ENCODE assay signal across 24 cellular contexts in the genomic region with DNA sequence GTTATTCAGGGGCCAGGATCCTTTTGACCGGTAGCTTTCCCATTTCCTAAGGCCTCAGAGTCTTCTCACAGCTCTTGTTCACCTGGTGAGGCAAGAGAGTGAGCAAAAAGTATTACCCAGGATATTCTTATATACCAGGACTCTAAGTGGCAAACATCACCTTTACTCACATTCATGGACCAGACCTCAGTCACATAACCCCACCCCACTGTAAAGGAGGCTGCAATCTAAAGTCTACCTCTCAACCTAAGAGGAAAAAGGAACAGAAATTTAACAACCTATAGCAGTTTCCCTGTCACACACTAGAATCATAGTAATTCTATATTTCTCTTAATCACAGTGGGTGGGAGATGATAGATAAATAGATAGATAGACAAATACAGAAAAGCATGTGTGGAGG.
"Had no signal": no experiment of that assay in that cellular context is flagged by ENCODE, and none has a peak within 500 bp of the region (broad histone marks: within the 10 kb centered on the region; RNA-seq: fewer than 3 reads in every experiment).

No MANE protein-coding gene starts in this region.

- ATAC-seq: effector memory CD8-positive, alpha-beta T cell; esophagus mucosa; gastrocnemius medialis; gastroesophageal sphincter; heart left ventricle; heart right ventricle had no signal

- DNase-seq: colonic mucosa; cortex of kidney; dermis blood vessel endothelial cell; dorsolateral prefrontal cortex; effector CD4-positive, alpha-beta T cell; effector CD8-positive, alpha-beta T cell; effector memory CD4-positive, alpha-beta T cell; effector memory CD8-positive, alpha-beta T cell; endodermal cell; erythroblast; esophagus squamous epithelium; foreskin fibroblast; foreskin keratinocyte; gastrocnemius medialis; glutamatergic neuron; head of caudate nucleus; heart left ventricle; heart right ventricle had no signal

- H3K27me3 ChIP-seq: colonic mucosa, esophagus muscularis mucosa, esophagus squamous epithelium, foreskin keratinocyte, gastrocnemius medialis, gastroesophageal sphincter, heart left ventricle, heart right ventricle had no signal

- H3K27ac ChIP-seq: colonic mucosa, coronary artery, dorsolateral prefrontal cortex, epithelial cell of prostate, esophagus muscularis mucosa, foreskin keratinocyte, gastrocnemius medialis, gastroesophageal sphincter, heart left ventricle, heart right ventricle had no signal

- H3K9me3 ChIP-seq: colonic mucosa, esophagus muscularis mucosa, esophagus squamous epithelium, gastrocnemius medialis, gastroesophageal sphincter, heart left ventricle, heart right ventricle had no signal

- H3K4me1 ChIP-seq: colonic mucosa, esophagus muscularis mucosa, gastrocnemius medialis, gastroesophageal sphincter, heart left ventricle, heart right ventricle had no signal

- H3K4me3 Mint-ChIP-seq: dendritic cell treated with granulocyte-macrophage colony-stimulating factor and Interleukin-4, amounts not matched to agents 40 ng/mL and 50 ng/mL, for 4 days; effector memory CD8-positive, alpha-beta T cell; endodermal cell had no signal

- H3K27ac Mint-ChIP-seq: dendritic cell treated with granulocyte-macrophage colony-stimulating factor and Interleukin-4, amounts not matched to agents 40 ng/mL and 50 ng/mL, for 4 days; effector memory CD8-positive, alpha-beta T cell; endodermal cell had no signal

- H3K27me3 Mint-ChIP-seq: dendritic cell treated with granulocyte-macrophage colony-stimulating factor and Interleukin-4, amounts not matched to agents 40 ng/mL and 50 ng/mL, for 4 days; effector memory CD8-positive, alpha-beta T cell had no signal

- H3K4me3 ChIP-seq: colonic mucosa, coronary artery, dorsolateral prefrontal cortex, esophagus muscularis mucosa, esophagus squamous epithelium, gastrocnemius medialis, gastroesophageal sphincter, heart left ventricle, heart right ventricle had no signal

- H3K9me3 Mint-ChIP-seq: dendritic cell treated with granulocyte-macrophage colony-stimulating factor and Interleukin-4, amounts not matched to agents 40 ng/mL and 50 ng/mL, for 4 days; endodermal cell had no signal

- H3K36me3 ChIP-seq: colonic mucosa, esophagus muscularis mucosa, esophagus squamous epithelium, gastrocnemius medialis, gastroesophageal sphincter, heart left ventricle, heart right ventricle had no signal
